In the genomic region with DNA sequence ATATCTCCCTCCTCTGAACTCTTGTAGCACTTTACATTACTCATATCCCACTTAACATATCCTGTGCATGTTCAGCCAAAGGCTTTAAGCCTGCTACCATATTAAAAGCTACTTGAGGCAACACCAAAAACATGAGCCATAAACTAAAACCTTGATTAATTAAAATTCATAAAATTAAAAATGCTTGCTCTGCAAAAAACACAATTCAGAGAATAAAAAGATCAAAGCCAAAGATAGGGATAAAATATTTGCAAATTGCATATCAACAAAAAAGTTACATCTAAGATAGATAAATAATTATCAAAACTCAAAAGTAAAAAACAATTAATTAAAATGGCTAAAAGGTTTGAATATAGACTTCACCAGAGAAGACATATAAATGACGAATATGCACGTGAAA, we compare ENCODE assay signal across 13 cellular contexts.
DNase-seq lines count a peak whose midpoint lies in the region; ATAC-seq, FAIRE-seq and TF ChIP-seq lines count a peak whose summit lies in the region.
"Had no signal": no experiment of that assay in that cellular context is flagged by ENCODE, and none has a peak within 500 bp of the region (broad histone marks: within the 10 kb centered on the region; RNA-seq: fewer than 3 reads in every experiment).

No MANE protein-coding gene starts in this region.

- no peak overlapping the region for H3K14ac ChIP-seq in IMR-90 (replicated peaks; ENCODE audit: low read depth, low read length)

- intact Hi-C loops in IMR-90 (cut with micrococcal nuclease) (no loop called here), left lung (cut with DNase I) (no loop called here), esophagus squamous epithelium (cut with DNase I) (no loop called here)

- no peak overlapping the region for H4K8ac ChIP-seq in IMR-90 (ENCODE audit: low read depth in 2 of 2, low read length in 2 of 2)

- H2BK20ac ChIP-seq in IMR-90 (ENCODE audit: low read depth, low read length) = no peak overlapping the region

- H3K9me3 Mint-ChIP-seq in activated T-helper 17 cell treated with anti-CD3 and anti-CD28 coated beads, Interleukin-2, amount 50 U/mL, for 72 hours = peaks cover 12% of the 10 kb centered on the region

- no peak for TF ChIP-seq CTCF in A549 (IDR thresholded peaks at IDR 0.05)
- no peak for TF ChIP-seq CTCF in IMR-90 (conservative IDR thresholded peaks at IDR 0.05; ENCODE audit: low read depth, low read length)
- no peak for TF ChIP-seq CTCF in bronchial epithelial cell (IDR thresholded peaks at IDR 0.05; ENCODE audit: insufficient read depth, low read length, severe bottlenecking)
- TF ChIP-seq CTCF in left lung (IDR thresholded peaks at IDR 0.05) = no peak
- TF ChIP-seq CTCF in esophagus squamous epithelium (IDR thresholded peaks at IDR 0.05) = no peak

- no peak overlapping the region for H2BK5ac ChIP-seq in IMR-90 (ENCODE audit: low read depth, low read length, poor library complexity, severe bottlenecking)

- H3K4me2 ChIP-seq in A549 = no peak overlapping the region
- H3K4me2 ChIP-seq in IMR-90 (ENCODE audit: low read depth, low read length) = no peak overlapping the region
- H3K4me2 ChIP-seq: KMS-11 had no signal

- DNase-seq in A549 (ENCODE audit: low read depth in 1 of 2, low spot score in 1 of 2) (no peak), IMR-90 (no peak), bronchial epithelial cell (ENCODE audit: low read depth) (peak; percentile 36), left lung (no peak), esophagus squamous epithelium (lab: John Stamatoyannopoulos, UW) (no peak)
- DNase-seq: BE2C; CD4-positive, alpha-beta memory T cell had no signal

- no peak overlapping the region for H2AK5ac ChIP-seq in IMR-90 (ENCODE audit: low read depth, low read length)

- dilution Hi-C loops in IMR-90 (cut with HindIII; ENCODE audit: low sequenced_read_pairs, unreplicated experiment) = no loop called here

- no peaks in the 10 kb centered on the region for H3K27me3 ChIP-seq in IMR-90 (ENCODE audit: control insufficient read depth, insufficient read depth, low read length)
- H3K27me3 ChIP-seq in bronchial epithelial cell (ENCODE audit: control insufficient read depth, insufficient read depth, low read length) = no peaks in the 10 kb centered on the region
- H3K27me3 ChIP-seq in left lung = no peaks in the 10 kb centered on the region
- no peaks in the 10 kb centered on the region for H3K27me3 ChIP-seq in esophagus squamous epithelium
- H3K27me3 ChIP-seq: BE2C had no signal

- H3K4me3 ChIP-seq in A549 (no peak overlapping the region), IMR-90 (ENCODE audit: insufficient read depth, low read depth, low read length) (no peak overlapping the region), bronchial epithelial cell (ENCODE audit: low read depth, low read length) (no peak overlapping the region), left lung (no peak overlapping the region), esophagus squamous epithelium (no peak overlapping the region)

- no peak overlapping the region for H2AK9ac ChIP-seq in IMR-90 (replicated peaks; ENCODE audit: low read depth, low read length, poor library complexity)

- TF ChIP-seq EP300 in A549 (IDR thresholded peaks at IDR 0.05) = no peak

- no peaks in the 10 kb centered on the region for H3K4me1 Mint-ChIP-seq in activated T-helper 17 cell treated with anti-CD3 and anti-CD28 coated beads, Interleukin-2, amount 50 U/mL, for 72 hours
- H3K4me1 Mint-ChIP-seq: CD4-positive, alpha-beta memory T cell; IgD-negative memory B cell had no signal

- H3K4me1 ChIP-seq in A549 (no peaks in the 10 kb centered on the region), IMR-90 (ENCODE audit: control insufficient read depth, insufficient read depth, low read length) (no peaks in the 10 kb centered on the region), left lung (no peaks in the 10 kb centered on the region), esophagus squamous epithelium (no peaks in the 10 kb centered on the region)
- H3K4me1 ChIP-seq: BE2C had no signal

- FAIRE-seq in A549 (lab: Jason Lieb, UNC) (no peak), bronchial epithelial cell (lab: Jason Lieb, UNC) (no peak)
- FAIRE-seq: H54 had no signal

- 2% methylated on average over 2 of the region's 2 CpGs for WGBS in A549 (ENCODE audit: missing lambda C conversion rate)
- no CpG with 5 or more reads among the region's 2 CpGs for WGBS in IMR-90 (ENCODE audit: extremely low coverage in 2 of 2, insufficient read length in 1 of 2), 2 experiments
- WGBS in esophagus squamous epithelium, 2 donors = 85 to 89% methylated on average over 2 of the region's 2 CpGs

- no peaks in the 10 kb centered on the region for H3K27me3 Mint-ChIP-seq in activated T-helper 17 cell treated with anti-CD3 and anti-CD28 coated beads, Interleukin-2, amount 50 U/mL, for 72 hours
- H3K27me3 Mint-ChIP-seq: CD4-positive, alpha-beta memory T cell; IgD-negative memory B cell had no signal

- CTCF ChIA-PET in A549 (lab: Yijun Ruan, JAX) = no interaction called here
- CTCF ChIA-PET in IMR-90 (lab: Yijun Ruan, JAX) = no interaction called here

- H3K4me3 Mint-ChIP-seq in activated T-helper 17 cell treated with anti-CD3 and anti-CD28 coated beads, Interleukin-2, amount 50 U/mL, for 72 hours = no peak overlapping the region
- H3K4me3 Mint-ChIP-seq: CD4-positive, alpha-beta memory T cell; IgD-negative memory B cell had no signal

- ATAC-seq in A549 = no peak
- no peak for ATAC-seq in IMR-90 (ENCODE audit: low read depth)
- peak; percentile 47 for ATAC-seq in left lung
- no peak for ATAC-seq in HG02870 (IDR thresholded peaks at IDR 0.05; ENCODE audit: unreplicated experiment)
- ATAC-seq in activated T-helper 17 cell treated with anti-CD3 and anti-CD28 coated beads, Interleukin-2, amount 50 U/mL, for 72 hours (replicated peaks) = no peak

- no peak overlapping the region for H3K23ac ChIP-seq in IMR-90 (ENCODE audit: low read depth, low read length)

- no peak for TF ChIP-seq RAD21 in A549 (conservative IDR thresholded peaks at IDR 0.05 in 1 of 2, IDR thresholded peaks at IDR 0.05 in 1 of 2)
- no peak for TF ChIP-seq RAD21 in IMR-90 (IDR thresholded peaks at IDR 0.05; ENCODE audit: low read length)

- H3K36me3 Mint-ChIP-seq in activated T-helper 17 cell treated with anti-CD3 and anti-CD28 coated beads, Interleukin-2, amount 50 U/mL, for 72 hours (ENCODE audit: low read depth) = no peaks in the 10 kb centered on the region
- H3K36me3 Mint-ChIP-seq: CD4-positive, alpha-beta memory T cell; IgD-negative memory B cell had no signal

- in situ Hi-C loops in IMR-90 (cut with MboI; ENCODE audit: low sequenced_read_pairs) = no loop called here

- TF ChIP-seq POLR2A in A549 (IDR thresholded peaks at IDR 0.05; ENCODE audit: low read length) = no peak
- TF ChIP-seq POLR2A in IMR-90 (IDR thresholded peaks at IDR 0.05; ENCODE audit: low read depth, low read length) = no peak
- TF ChIP-seq POLR2A in esophagus squamous epithelium (IDR thresholded peaks at IDR 0.05) = no peak

- no peak overlapping the region for H3K18ac ChIP-seq in IMR-90 (ENCODE audit: low read depth, low read length)

- no peak overlapping the region for H4K91ac ChIP-seq in IMR-90 (ENCODE audit: insufficient read depth, low read depth, low read length)

- BruUV-seq in IMR-90 (replicated peaks; lab: Mats Ljungman, UMichigan) = no TSS peak

- H2AFZ ChIP-seq in IMR-90 (replicated peaks; ENCODE audit: low read length, poor library complexity) = no peak overlapping the region

- H3K79me1 ChIP-seq in IMR-90 (ENCODE audit: low read depth in 1 of 2, low read length in 2 of 2) = no peaks in the 10 kb centered on the region

- no peak overlapping the region for H3K27ac ChIP-seq in A549
- H3K27ac ChIP-seq in IMR-90 (ENCODE audit: insufficient read depth, low read length) = no peak overlapping the region
- H3K27ac ChIP-seq in left lung = no peak overlapping the region
- H3K27ac ChIP-seq in esophagus squamous epithelium = no peak overlapping the region
- H3K27ac ChIP-seq: C4-2B, KMS-11 had no signal

- no peak overlapping the region for H3K9ac ChIP-seq in IMR-90 (ENCODE audit: low read depth, low read length)
- H3K9ac ChIP-seq: KMS-11 had no signal

- H3K4ac ChIP-seq in IMR-90 (ENCODE audit: low read depth, low read length) = no peak overlapping the region

- no peaks in the 10 kb centered on the region for H4K20me1 ChIP-seq in IMR-90 (ENCODE audit: insufficient read depth, low read length)

- H3K9me3 ChIP-seq in A549 (no peaks in the 10 kb centered on the region), IMR-90 (ENCODE audit: control insufficient read depth, insufficient read depth, low read length) (no peaks in the 10 kb centered on the region), left lung (no peaks in the 10 kb centered on the region), esophagus squamous epithelium (no peaks in the 10 kb centered on the region)
- H3K9me3 ChIP-seq: BE2C had no signal

- no peak overlapping the region for H2BK15ac ChIP-seq in IMR-90 (ENCODE audit: low read depth, low read length)

- H3K56ac ChIP-seq in IMR-90 (ENCODE audit: extremely low read depth, insufficient read depth, low read length) = no peak overlapping the region

- H3K36me3 ChIP-seq in IMR-90 (ENCODE audit: control insufficient read depth, insufficient read depth, low read length) = no peaks in the 10 kb centered on the region
- no peaks in the 10 kb centered on the region for H3K36me3 ChIP-seq in bronchial epithelial cell (ENCODE audit: control insufficient read depth, insufficient read depth, low read length)
- no peaks in the 10 kb centered on the region for H3K36me3 ChIP-seq in left lung
- H3K36me3 ChIP-seq in esophagus squamous epithelium = no peaks in the 10 kb centered on the region
- H3K36me3 ChIP-seq: BE2C had no signal

- POLR2A ChIA-PET in A549 (lab: Yijun Ruan, JAX) (no interaction called here), IMR-90 (lab: Charles Lee; ENCODE audit: unreplicated experiment) (no interaction called here)

- H2BK120ac ChIP-seq in IMR-90 (ENCODE audit: low read depth, low read length) = no peak overlapping the region

- H4K5ac ChIP-seq in IMR-90 (ENCODE audit: low read depth, low read length) = no peak overlapping the region

- no peak overlapping the region for H3K27ac Mint-ChIP-seq in activated T-helper 17 cell treated with anti-CD3 and anti-CD28 coated beads, Interleukin-2, amount 50 U/mL, for 72 hours
- H3K27ac Mint-ChIP-seq: CD4-positive, alpha-beta memory T cell; IgD-negative memory B cell had no signal

- no peaks in the 10 kb centered on the region for H3K9me1 ChIP-seq in IMR-90 (ENCODE audit: insufficient read depth, low read length)

TF ChIP-seq in A549, 52 proteins besides CTCF, POLR2A, EP300 and RAD21 (continues in another document):
- peak; percentile 59 for TF ChIP-seq MAFK (IDR thresholded peaks at IDR 0.05; ENCODE audit: partially characterized antibody)

TF ChIP-seq in IMR-90, 13 proteins besides CTCF, POLR2A, EP300 and RAD21 (continues in another document):
- TF ChIP-seq, protein P1, sequence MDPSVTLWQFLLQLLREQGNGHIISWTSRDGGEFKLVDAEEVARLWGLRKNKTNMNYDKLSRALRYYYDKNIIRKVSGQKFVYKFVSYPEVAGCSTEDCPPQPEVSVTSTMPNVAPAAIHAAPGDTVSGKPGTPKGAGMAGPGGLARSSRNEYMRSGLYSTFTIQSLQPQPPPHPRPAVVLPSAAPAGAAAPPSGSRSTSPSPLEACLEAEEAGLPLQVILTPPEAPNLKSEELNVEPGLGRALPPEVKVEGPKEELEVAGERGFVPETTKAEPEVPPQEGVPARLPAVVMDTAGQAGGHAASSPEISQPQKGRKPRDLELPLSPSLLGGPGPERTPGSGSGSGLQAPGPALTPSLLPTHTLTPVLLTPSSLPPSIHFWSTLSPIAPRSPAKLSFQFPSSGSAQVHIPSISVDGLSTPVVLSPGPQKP (IDR thresholded peaks at IDR 0.05; ENCODE audit: borderline replicate concordance, low read depth, low read length) = no peak
